In genomic region chr6:24428615-24429014, GRCh38 we compare ENCODE assay signal across 16 cellular contexts. TPM values are rescaled to one million over a fixed set of nuclear protein-coding genes. Genes with fewer than 3 reads are reported as not detected.
DNase-seq lines count a peak whose midpoint lies in the region; ATAC-seq and TF ChIP-seq lines count a peak whose summit lies in the region.
"Had no signal": no experiment of that assay in that cellular context is flagged by ENCODE, and none has a peak within 500 bp of the region (broad histone marks: within the 10 kb centered on the region; RNA-seq: fewer than 3 reads in every experiment).

No MANE protein-coding gene starts in this region.

- H3K27ac Mint-ChIP-seq in CD8-positive, alpha-beta T cell, result peak overlapping the region; percentile 42
- H3K27ac Mint-ChIP-seq: endodermal cell, nephron progenitor cell had no signal

- H3K36me3 Mint-ChIP-seq in CD8-positive, alpha-beta T cell, result peaks cover 41% of the 10 kb centered on the region

- 100% methylated on average over 2 of the region's 2 CpGs for WGBS in mammary epithelial cell (ENCODE audit: low coverage, missing lambda C conversion rate)

- no peak overlapping the region for H3K9ac ChIP-seq in mammary epithelial cell (ENCODE audit: insufficient read depth, low read length)

- no peaks in the 10 kb centered on the region for H3K4me1 Mint-ChIP-seq in CD8-positive, alpha-beta T cell (ENCODE audit: low read depth)

- no peak for ATAC-seq in CD8-positive, alpha-beta T cell
- ATAC-seq: body of pancreas had no signal

- no peaks in the 10 kb centered on the region for H3K9me3 ChIP-seq in CD8-positive, alpha-beta T cell (ENCODE audit: low read length)
- H3K9me3 ChIP-seq in mammary epithelial cell (replicated peaks; ENCODE audit: insufficient read depth, low read length), result no peaks in the 10 kb centered on the region
- H3K9me3 ChIP-seq: body of pancreas, lower lobe of right lung, MG63, right atrium auricular region, SJCRH30 had no signal

- no peaks in the 10 kb centered on the region for H3K4me1 ChIP-seq in CD8-positive, alpha-beta T cell (ENCODE audit: insufficient read depth, low read length)
- no peaks in the 10 kb centered on the region for H3K4me1 ChIP-seq in mammary epithelial cell (ENCODE audit: insufficient read depth, low read length)
- H3K4me1 ChIP-seq: body of pancreas, lower lobe of right lung, right atrium auricular region, SJCRH30 had no signal

- no peak overlapping the region for H3K4me3 ChIP-seq in CD8-positive, alpha-beta T cell (ENCODE audit: low read depth, low read length)
- no peak overlapping the region for H3K4me3 ChIP-seq in mammary epithelial cell (replicated peaks in 1 of 3; ENCODE audit: insufficient read depth in 1 of 3, low read depth in 2 of 3, low read length in 3 of 3)
- H3K4me3 ChIP-seq: body of pancreas, lower lobe of right lung, MG63, right atrium auricular region, SJCRH30 had no signal

- H3K4me3 Mint-ChIP-seq in CD8-positive, alpha-beta T cell, result no peak overlapping the region
- H3K4me3 Mint-ChIP-seq: endodermal cell, nephron progenitor cell had no signal

- no peaks in the 10 kb centered on the region for H3K79me2 ChIP-seq in mammary epithelial cell (ENCODE audit: insufficient read depth, low read length)

- H4K20me1 ChIP-seq in mammary epithelial cell (ENCODE audit: insufficient read depth, low read length), result no peaks in the 10 kb centered on the region

- CTCF ChIA-PET in CD8-positive, alpha-beta T cell (lab: Charles Lee), result no interaction called here
- CTCF ChIA-PET in mammary epithelial cell (lab: Charles Lee; ENCODE audit: low non-redundant PET), result no interaction called here

- BruUV-seq in mammary epithelial cell (replicated peaks; lab: Mats Ljungman, UMichigan), result no TSS peak

- H3K27ac ChIP-seq in CD8-positive, alpha-beta T cell (ENCODE audit: low read depth, low read length), result no peak overlapping the region
- no peak overlapping the region for H3K27ac ChIP-seq in mammary epithelial cell (ENCODE audit: insufficient read depth, low read depth, low read length)
- H3K27ac ChIP-seq in substantia nigra (ENCODE audit: low read depth, low read length, poor library complexity, severe bottlenecking), result no peak overlapping the region
- H3K27ac ChIP-seq: body of pancreas, lower lobe of right lung, right atrium auricular region, SJCRH30 had no signal

- POLR2A ChIA-PET in CD8-positive, alpha-beta T cell (lab: Charles Lee), result no interaction called here

- H3K27me3 ChIP-seq in CD8-positive, alpha-beta T cell (ENCODE audit: insufficient read depth, low read length), result no peaks in the 10 kb centered on the region
- H3K27me3 ChIP-seq in mammary epithelial cell (ENCODE audit: insufficient read depth, low read length), result no peaks in the 10 kb centered on the region
- H3K27me3 ChIP-seq: body of pancreas, MG63, right atrium auricular region, SJCRH30 had no signal

- H3K4me2 ChIP-seq in mammary epithelial cell (ENCODE audit: insufficient read depth, low read depth, low read length), result no peak overlapping the region

- intact Hi-C loops in CD8-positive, alpha-beta T cell (cut with DNase I, micrococcal nuclease), result no loop called here
- intact Hi-C loops in mammary epithelial cell (cut with micrococcal nuclease), result no loop called here

- DNase-seq in CD8-positive, alpha-beta T cell, result no peak
- DNase-seq in HS-27A (ENCODE audit: low read depth), result peak; percentile 43
- peak; percentile 18 for DNase-seq in mammary epithelial cell
- DNase-seq in kidney tubule cell (ENCODE audit: low spot score), result peak; percentile 34
- no peak for DNase-seq in GM19238 (ENCODE audit: insufficient read length, low spot score)
- no peak for DNase-seq in activated CD4-positive, alpha-beta T cell treated with anti-CD3 and anti-CD28 coated beads, Interleukin-2, amount 50 U/mL, for 4 hours
- no peak for DNase-seq in NCI-H226
- no peak for DNase-seq in substantia nigra (lab: John Stamatoyannopoulos, UW)
- DNase-seq: body of pancreas; endodermal cell; lower lobe of right lung; MG63; nephron progenitor cell; SJCRH30; stimulated activated naive CD4-positive, alpha-beta T cell had no signal

- H2AFZ ChIP-seq in mammary epithelial cell (ENCODE audit: low read depth, low read length), result no peak overlapping the region

- no peak for TF ChIP-seq CTCF in CD8-positive, alpha-beta T cell (IDR thresholded peaks at IDR 0.05)
- TF ChIP-seq CTCF in mammary epithelial cell (conservative IDR thresholded peaks at IDR 0.05 in 1 of 2, IDR thresholded peaks at IDR 0.05 in 1 of 2; ENCODE audit: extremely low read depth in 1 of 2, insufficient read depth in 1 of 2, low read depth in 1 of 2, low read length in 2 of 2), result no peak

- dilution Hi-C loops in mammary epithelial cell (cut with HindIII; ENCODE audit: low sequenced_read_pairs), result no loop called here

- H3K27me3 Mint-ChIP-seq in CD8-positive, alpha-beta T cell (ENCODE audit: low read depth), result no peaks in the 10 kb centered on the region

- in situ Hi-C loops in mammary epithelial cell (cut with MboI; ENCODE audit: low sequenced_read_pairs in 2 of 2), result loop anchor here in 1 of 2 donors (25.0 kb wide), 1 partner anchor 259 kb away; no protein-coding TSS in a partner anchor

- H3K36me3 ChIP-seq in CD8-positive, alpha-beta T cell (ENCODE audit: insufficient read depth, low read length), result peaks cover 9% of the 10 kb centered on the region
- H3K36me3 ChIP-seq in mammary epithelial cell (ENCODE audit: insufficient read depth, low read length), result peaks cover 21% of the 10 kb centered on the region

- H3K9me3 Mint-ChIP-seq in CD8-positive, alpha-beta T cell, result no peaks in the 10 kb centered on the region
- H3K9me3 Mint-ChIP-seq: endodermal cell, nephron progenitor cell had no signal

RNA-seq across cellular contexts. Expression of gene MRS2, which starts 25.9 kb away (rescaled TPM):
- total RNA-seq in CD8-positive, alpha-beta T cell, result 1 to 10 TPM; 4.1 to 6.1 TPM
- total RNA-seq in mammary epithelial cell, result 10 to 100 TPM; 23.0 to 26.8 TPM
- 18.2 TPM for polyA plus RNA-seq in mammary epithelial cell
- 98.2 TPM for polyA minus RNA-seq in mammary epithelial cell

Comparison
In these comparisons a context has a peak if more than half of its experiments do, and no peak if none do; other contexts are left out.
1. DNase-seq: peak in HS-27A (single experiment), mammary epithelial cell (single experiment) and kidney tubule cell (single experiment); none in CD8-positive, alpha-beta T cell (0 of 7), GM19238 (single experiment), activated CD4-positive, alpha-beta T cell treated with anti-CD3 and anti-CD28 coated beads, Interleukin-2, amount 50 U/mL, for 4 hours (0 of 2), NCI-H226 (single experiment) and substantia nigra (0 of 49).